1 cellular context compared by ENCODE assay signal in the genomic region with DNA sequence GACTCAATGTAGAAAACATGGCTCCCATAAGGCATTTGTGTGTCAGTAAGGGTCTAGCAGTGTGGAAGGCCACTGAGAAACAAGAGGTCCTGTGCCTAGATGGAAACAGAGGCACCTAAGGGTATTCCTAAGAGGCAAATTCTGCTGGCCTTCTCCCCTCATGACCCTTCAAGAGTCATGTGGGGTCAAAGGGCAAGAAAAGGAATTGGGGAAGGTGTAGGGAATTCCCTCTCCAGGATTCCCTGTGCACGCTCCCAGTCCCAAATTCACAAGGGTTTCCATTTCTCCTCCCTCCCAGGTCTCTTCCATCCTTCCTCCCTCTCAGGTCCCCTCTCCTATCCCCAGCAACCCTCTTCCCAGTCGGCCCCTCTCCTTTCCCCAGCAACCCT.
TF ChIP-seq lines count a peak whose summit lies in the region.

No MANE protein-coding gene starts in this region.

TF ChIP-seq in SK-N-SH treated with all-trans-retinoic acid at 6 μM for 48 hours, 23 proteins besides CTCF, POLR2A, EP300 and RAD21 (continued from another document):
- TF ChIP-seq, protein P1, sequence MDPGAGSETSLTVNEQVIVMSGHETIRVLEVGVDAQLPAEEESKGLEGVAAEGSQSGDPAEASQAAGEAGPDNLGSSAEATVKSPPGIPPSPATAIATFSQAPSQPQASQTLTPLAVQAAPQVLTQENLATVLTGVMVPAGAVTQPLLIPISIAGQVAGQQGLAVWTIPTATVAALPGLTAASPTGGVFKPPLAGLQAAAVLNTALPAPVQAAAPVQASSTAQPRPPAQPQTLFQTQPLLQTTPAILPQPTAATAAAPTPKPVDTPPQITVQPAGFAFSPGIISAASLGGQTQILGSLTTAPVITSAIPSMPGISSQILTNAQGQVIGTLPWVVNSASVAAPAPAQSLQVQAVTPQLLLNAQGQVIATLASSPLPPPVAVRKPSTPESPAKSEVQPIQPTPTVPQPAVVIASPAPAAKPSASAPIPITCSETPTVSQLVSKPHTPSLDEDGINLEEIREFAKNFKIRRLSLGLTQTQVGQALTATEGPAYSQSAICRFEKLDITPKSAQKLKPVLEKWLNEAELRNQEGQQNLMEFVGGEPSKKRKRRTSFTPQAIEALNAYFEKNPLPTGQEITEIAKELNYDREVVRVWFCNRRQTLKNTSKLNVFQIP (CRISPR knock-in tag; IDR thresholded peaks at IDR 0.05; ENCODE audit: borderline replicate concordance, low read depth): no peak
- TF ChIP-seq, protein P2, sequence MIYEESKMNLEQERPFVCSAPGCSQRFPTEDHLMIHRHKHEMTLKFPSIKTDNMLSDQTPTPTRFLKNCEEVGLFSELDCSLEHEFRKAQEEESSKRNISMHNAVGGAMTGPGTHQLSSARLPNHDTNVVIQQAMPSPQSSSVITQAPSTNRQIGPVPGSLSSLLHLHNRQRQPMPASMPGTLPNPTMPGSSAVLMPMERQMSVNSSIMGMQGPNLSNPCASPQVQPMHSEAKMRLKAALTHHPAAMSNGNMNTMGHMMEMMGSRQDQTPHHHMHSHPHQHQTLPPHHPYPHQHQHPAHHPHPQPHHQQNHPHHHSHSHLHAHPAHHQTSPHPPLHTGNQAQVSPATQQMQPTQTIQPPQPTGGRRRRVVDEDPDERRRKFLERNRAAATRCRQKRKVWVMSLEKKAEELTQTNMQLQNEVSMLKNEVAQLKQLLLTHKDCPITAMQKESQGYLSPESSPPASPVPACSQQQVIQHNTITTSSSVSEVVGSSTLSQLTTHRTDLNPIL (CRISPR knock-in tag; IDR thresholded peaks at IDR 0.05; ENCODE audit: low read depth): no peak
- TF ChIP-seq, protein P3, sequence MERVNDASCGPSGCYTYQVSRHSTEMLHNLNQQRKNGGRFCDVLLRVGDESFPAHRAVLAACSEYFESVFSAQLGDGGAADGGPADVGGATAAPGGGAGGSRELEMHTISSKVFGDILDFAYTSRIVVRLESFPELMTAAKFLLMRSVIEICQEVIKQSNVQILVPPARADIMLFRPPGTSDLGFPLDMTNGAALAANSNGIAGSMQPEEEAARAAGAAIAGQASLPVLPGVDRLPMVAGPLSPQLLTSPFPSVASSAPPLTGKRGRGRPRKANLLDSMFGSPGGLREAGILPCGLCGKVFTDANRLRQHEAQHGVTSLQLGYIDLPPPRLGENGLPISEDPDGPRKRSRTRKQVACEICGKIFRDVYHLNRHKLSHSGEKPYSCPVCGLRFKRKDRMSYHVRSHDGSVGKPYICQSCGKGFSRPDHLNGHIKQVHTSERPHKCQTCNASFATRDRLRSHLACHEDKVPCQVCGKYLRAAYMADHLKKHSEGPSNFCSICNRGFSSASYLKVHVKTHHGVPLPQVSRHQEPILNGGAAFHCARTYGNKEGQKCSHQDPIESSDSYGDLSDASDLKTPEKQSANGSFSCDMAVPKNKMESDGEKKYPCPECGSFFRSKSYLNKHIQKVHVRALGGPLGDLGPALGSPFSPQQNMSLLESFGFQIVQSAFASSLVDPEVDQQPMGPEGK (CRISPR knock-in tag; IDR thresholded peaks at IDR 0.05; ENCODE audit: borderline replicate concordance): no peak
- no peak for TF ChIP-seq OSR1 (CRISPR knock-in tag; IDR thresholded peaks at IDR 0.05)
- no peak for TF ChIP-seq ZNF8 (CRISPR knock-in tag; IDR thresholded peaks at IDR 0.05)
- TF ChIP-seq ZNF70 (CRISPR knock-in tag; IDR thresholded peaks at IDR 0.05): no peak
